In the genomic region with DNA sequence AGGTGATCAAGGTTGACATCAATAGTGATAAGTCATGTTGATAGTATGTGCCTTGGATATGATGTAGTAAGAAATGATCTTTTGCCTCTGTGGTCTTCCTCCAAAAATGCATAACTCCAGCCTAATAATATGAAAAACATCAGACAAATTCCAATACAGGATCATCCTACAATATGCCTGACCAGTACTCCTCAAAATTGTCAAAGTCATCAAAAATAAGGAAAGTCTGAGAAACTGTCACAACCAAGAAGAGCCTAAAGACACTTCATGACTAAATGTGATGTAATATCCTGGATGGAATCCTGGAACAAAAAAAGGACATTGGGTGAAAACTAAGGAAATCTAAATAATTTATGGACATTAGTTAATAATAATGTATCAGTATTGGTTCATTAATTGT, we compare ENCODE assay signal across 11 cellular contexts.
"Had no signal": no experiment of that assay in that cellular context is flagged by ENCODE, and none has a peak within 500 bp of the region (broad histone marks: within the 10 kb centered on the region; RNA-seq: fewer than 3 reads in every experiment).

No MANE protein-coding gene starts in this region.

- FAIRE-seq: H1, H54 had no signal

- H3K9me3 ChIP-seq: HAP-1 had no signal

- H2AFZ ChIP-seq: GM23248, GM23338 had no signal

- H3K9me3 Mint-ChIP-seq: HFFc6 had no signal

- H3K9ac ChIP-seq: GM23248 had no signal

- H3K4me1 ChIP-seq: HAP-1 had no signal

- DNase-seq: GM23248, GOT3, H7, H9, HCEC 1CT, HFFc6 had no signal

- H3K27ac ChIP-seq: GM23248 had no signal

- H3K36me3 ChIP-seq: HAP-1 had no signal

- H3K4me3 Mint-ChIP-seq: GM23338, H9, HFFc6 had no signal

- H3K4me2 ChIP-seq: GM23338 had no signal

- H3K4me3 ChIP-seq: GM23248, GM23338, HAP-1 had no signal

- H3K4me1 Mint-ChIP-seq: GM23338, H9 had no signal

- ATAC-seq: GM23338, HCT116 had no signal

- H3K27ac Mint-ChIP-seq: GM23338, H9, HFFc6 had no signal
